13 cellular contexts compared by ENCODE assay signal in genomic region chr4:2142630-2143427, GRCh38.
DNase-seq lines count a peak whose midpoint lies in the region; ATAC-seq, FAIRE-seq and TF ChIP-seq lines count a peak whose summit lies in the region.
"Had no signal": no experiment of that assay in that cellular context is flagged by ENCODE, and none has a peak within 500 bp of the region (broad histone marks: within the 10 kb centered on the region; RNA-seq: fewer than 3 reads in every experiment).

No MANE protein-coding gene starts in this region.

- WGBS in body of pancreas, 2 donors = 58 to 62% methylated on average over 7 of the region's 7 CpGs

- H3K27me3 ChIP-seq in A673 (replicated peaks; ENCODE audit: insufficient read depth, low read depth, low read length, poor library complexity) (no peaks in the 10 kb centered on the region), HUES6 (ENCODE audit: control insufficient read depth, insufficient read depth, low read length) (peaks cover 96% of the 10 kb centered on the region), body of pancreas (no peaks in the 10 kb centered on the region), left lung (no peaks in the 10 kb centered on the region)
- H3K27me3 ChIP-seq: adrenal gland, right atrium auricular region had no signal

- no TSS peak for BruUV-seq in A673 (replicated peaks; lab: Mats Ljungman, UMichigan)

- intact Hi-C loops in A673 (cut with micrococcal nuclease; ENCODE audit: unreplicated experiment) (no loop called here), body of pancreas (cut with DNase I) (no loop called here), left lung (cut with DNase I) (no loop called here)

- CTCF ChIA-PET in A673 (lab: Charles Lee) = interaction anchor here (0.7 kb wide), 1 partner anchor 10 kb away, joined by 12 read pairs; no protein-coding TSS in a partner anchor

- DNase-seq in A673 (ENCODE audit: low spot score) = peak; percentile 66
- no peak for DNase-seq in body of pancreas
- peak; percentile 68 for DNase-seq in myocyte (ENCODE audit: low read depth)
- DNase-seq in GM12891 (ENCODE audit: insufficient read length, low spot score) = no peak
- DNase-seq in left lung = no peak
- DNase-seq: adrenal gland, NCI-H2029 treated with DMSO at 0.1 percent for 48 hours had no signal

- H3K27ac ChIP-seq in A673 (ENCODE audit: low read depth, low read length, poor library complexity, severe bottlenecking) (peak overlapping the region; percentile 9), HUES6 (ENCODE audit: low read depth, low read length) (no peak overlapping the region), body of pancreas (peak overlapping the region in 3 of 4 donors; percentile 39 to 61 (median 61)), left lung (no peak overlapping the region)
- H3K27ac ChIP-seq: adrenal gland, C4-2B, right atrium auricular region had no signal

- H3K4me1 ChIP-seq in A673 (ENCODE audit: insufficient read depth, low read length, poor library complexity, severe bottlenecking) = no peaks in the 10 kb centered on the region
- peaks cover 21% of the 10 kb centered on the region; the same call in 1 of the 2 replicates for H3K4me1 ChIP-seq in HUES6 (ENCODE audit: control insufficient read depth, insufficient read depth, low read length)
- H3K4me1 ChIP-seq in body of pancreas = peaks cover 3% of the 10 kb centered on the region
- no peaks in the 10 kb centered on the region for H3K4me1 ChIP-seq in left lung
- H3K4me1 ChIP-seq: adrenal gland, right atrium auricular region had no signal

- TF ChIP-seq POLR2A in body of pancreas (IDR thresholded peaks at IDR 0.05) (no peak), GM12891 (IDR thresholded peaks at IDR 0.05; ENCODE audit: low read depth, low read length) (no peak)

- TF ChIP-seq CTCF in A673 (conservative IDR thresholded peaks at IDR 0.05; ENCODE audit: low read depth, low read length) (no peak), body of pancreas (IDR thresholded peaks at IDR 0.05) (no peak), left lung (IDR thresholded peaks at IDR 0.05) (no peak)

- POLR2A ChIA-PET in A673 (lab: Charles Lee; ENCODE audit: low non-redundant PET) = no interaction called here

- FAIRE-seq in GM12891 (lab: Jason Lieb, UNC) = no peak
- FAIRE-seq: endothelial cell of umbilical vein had no signal

- no peaks in the 10 kb centered on the region for H3K36me3 ChIP-seq in A673 (ENCODE audit: insufficient read depth, low read length, poor library complexity, severe bottlenecking)
- H3K36me3 ChIP-seq in HUES6 (ENCODE audit: control insufficient read depth, insufficient read depth, low read length) = no peaks in the 10 kb centered on the region
- H3K36me3 ChIP-seq in body of pancreas (replicated peaks in 1 of 2; ENCODE audit: insufficient read depth in 1 of 2, low read depth in 2 of 2) = no peaks in the 10 kb centered on the region
- no peaks in the 10 kb centered on the region for H3K36me3 ChIP-seq in left lung
- H3K36me3 ChIP-seq: adrenal gland, right atrium auricular region had no signal

- ATAC-seq in body of pancreas (peak; percentile 52), HG03342 (IDR thresholded peaks at IDR 0.05; ENCODE audit: unreplicated experiment) (no peak), left lung (no peak), GM18511 (IDR thresholded peaks at IDR 0.05; ENCODE audit: unreplicated experiment) (no peak)

- H3K9me3 ChIP-seq in A673 (ENCODE audit: low read depth, low read length, poor library complexity, severe bottlenecking) (no peaks in the 10 kb centered on the region), HUES6 (ENCODE audit: control insufficient read depth, insufficient read depth, low read depth, low read length) (no peaks in the 10 kb centered on the region), body of pancreas (no peaks in the 10 kb centered on the region), left lung (no peaks in the 10 kb centered on the region)
- H3K9me3 ChIP-seq: adrenal gland, right atrium auricular region had no signal

- H3K4me3 ChIP-seq in A673 (ENCODE audit: low read depth, low read length, poor library complexity, severe bottlenecking) (no peak overlapping the region), HUES6 (ENCODE audit: low read depth, low read length) (no peak overlapping the region), body of pancreas (no peak overlapping the region), left lung (no peak overlapping the region)
- H3K4me3 ChIP-seq: adrenal gland, right atrium auricular region had no signal

- peak overlapping the region; percentile 0 for H3K9ac ChIP-seq in HUES6 (ENCODE audit: low read length)

TF ChIP-seq in GM12891, 5 proteins besides CTCF, POLR2A, EP300 and RAD21:
- TF ChIP-seq POU2F2 (IDR thresholded peaks at IDR 0.05; ENCODE audit: low read depth, low read length) = no peak
- TF ChIP-seq PAX5 (IDR thresholded peaks at IDR 0.05; ENCODE audit: insufficient read depth, low read length, severe bottlenecking) = no peak
- no peak for TF ChIP-seq POLR2AphosphoS5 (IDR thresholded peaks at IDR 0.05; ENCODE audit: low read depth, low read length)
- TF ChIP-seq SPI1 (IDR thresholded peaks at IDR 0.05; ENCODE audit: low read depth, low read length) = no peak

Comparison
In these comparisons a context has a peak if more than half of its experiments do, and no peak if none do; other contexts are left out.
1. DNase-seq: peak in A673 (single experiment) and myocyte (single experiment); none in body of pancreas (0 of 4), GM12891 (single experiment) and left lung (0 of 2).
2. H3K27ac ChIP-seq: peak in A673 (single experiment) and body of pancreas (3 of 4); none in HUES6 (single experiment) and left lung (0 of 2).